13 cellular contexts compared by ENCODE assay signal in genomic region chrX:140710710-140711109, GRCh38. TPM values are rescaled to one million over a fixed set of nuclear protein-coding genes. Genes with fewer than 3 reads are reported as not detected.
A peak's percentile ranks its signal among the peaks of the same experiment; 100 is the strongest.
DNase-seq lines count a peak whose midpoint lies in the region; ATAC-seq lines count a peak whose summit lies in the region.
"Had no signal": no experiment of that assay in that cellular context is flagged by ENCODE, and none has a peak within 500 bp of the region (broad histone marks: within the 10 kb centered on the region; RNA-seq: fewer than 3 reads in every experiment).

No MANE protein-coding gene starts in this region.

- H3K4me1 ChIP-seq in HUES6 (ENCODE audit: control insufficient read depth, insufficient read depth, low read length): peaks cover 24% of the 10 kb centered on the region
- no peaks in the 10 kb centered on the region; the same call in 1 of the 2 replicates for H3K4me1 ChIP-seq in iPS-20b (ENCODE audit: insufficient read depth, low read length)

- H3K27me3 ChIP-seq in HUES6 (ENCODE audit: control insufficient read depth, insufficient read depth, low read length): no peaks in the 10 kb centered on the region
- no peaks in the 10 kb centered on the region for H3K27me3 ChIP-seq in iPS-20b (ENCODE audit: insufficient read depth, low read length)

- peak; percentile 43 for DNase-seq in astrocyte of the hippocampus (ENCODE audit: low read depth, low spot score)
- no peak for DNase-seq in sciatic nerve (ENCODE audit: low spot score)
- no peak for DNase-seq in MV-4-11 (lab: John Stamatoyannopoulos, UW)
- DNase-seq in NAMALWA (ENCODE audit: low spot score): no peak
- DNase-seq in hepatic stellate cell (ENCODE audit: low spot score): no peak
- DNase-seq: activated CD4-positive, alpha-beta T cell treated with anti-CD3 and anti-CD28 coated beads, Interleukin-2, amount 50 U/mL, for 1 hour; NCI-H2171 treated with DMSO at 0.1 percent for 48 hours had no signal

- no peak overlapping the region for H3K9ac ChIP-seq in HUES6 (ENCODE audit: low read length)
- no peak overlapping the region for H3K9ac ChIP-seq in iPS-20b (ENCODE audit: low read depth, low read length)

- H3K36me3 ChIP-seq in HUES6 (ENCODE audit: control insufficient read depth, insufficient read depth, low read length) (no peaks in the 10 kb centered on the region), iPS-20b (ENCODE audit: insufficient read depth, low read depth, low read length) (no peaks in the 10 kb centered on the region)
- H3K36me3 ChIP-seq: thoracic aorta had no signal

- ATAC-seq in sciatic nerve: peak; percentile 36
- no peak for ATAC-seq in GM18858 (IDR thresholded peaks at IDR 0.05; ENCODE audit: unreplicated experiment)
- ATAC-seq: activated T-helper 17 cell treated with anti-CD3 and anti-CD28 coated beads, Interleukin-2, amount 50 U/mL, for 72 hours had no signal

- no peaks in the 10 kb centered on the region for H3K9me3 ChIP-seq in HUES6 (ENCODE audit: control insufficient read depth, insufficient read depth, low read depth, low read length)
- no peaks in the 10 kb centered on the region for H3K9me3 ChIP-seq in iPS-20b (ENCODE audit: insufficient read depth, low read depth, low read length)
- H3K9me3 ChIP-seq: thoracic aorta had no signal

- peak overlapping the region; percentile 53 for H3K4me3 ChIP-seq in HUES6 (ENCODE audit: low read depth, low read length)
- peak overlapping the region; percentile 59; the same call in 1 of the 2 replicates for H3K4me3 ChIP-seq in iPS-20b (ENCODE audit: low read length)
- H3K4me3 ChIP-seq: thoracic aorta had no signal

- H3K27ac ChIP-seq in HUES6 (ENCODE audit: low read depth, low read length): no peak overlapping the region
- no peak overlapping the region for H3K27ac ChIP-seq in iPS-20b (ENCODE audit: low read length)
- H3K27ac ChIP-seq: epithelial cell of prostate, thoracic aorta had no signal

- intact Hi-C loops in sciatic nerve (cut with DNase I): no loop called here

RNA-seq across cellular contexts. Expression of gene LINC00632, which starts 1.2 kb away (rescaled TPM):
- 1,334 TPM for total RNA-seq in sciatic nerve
